In the genomic region with DNA sequence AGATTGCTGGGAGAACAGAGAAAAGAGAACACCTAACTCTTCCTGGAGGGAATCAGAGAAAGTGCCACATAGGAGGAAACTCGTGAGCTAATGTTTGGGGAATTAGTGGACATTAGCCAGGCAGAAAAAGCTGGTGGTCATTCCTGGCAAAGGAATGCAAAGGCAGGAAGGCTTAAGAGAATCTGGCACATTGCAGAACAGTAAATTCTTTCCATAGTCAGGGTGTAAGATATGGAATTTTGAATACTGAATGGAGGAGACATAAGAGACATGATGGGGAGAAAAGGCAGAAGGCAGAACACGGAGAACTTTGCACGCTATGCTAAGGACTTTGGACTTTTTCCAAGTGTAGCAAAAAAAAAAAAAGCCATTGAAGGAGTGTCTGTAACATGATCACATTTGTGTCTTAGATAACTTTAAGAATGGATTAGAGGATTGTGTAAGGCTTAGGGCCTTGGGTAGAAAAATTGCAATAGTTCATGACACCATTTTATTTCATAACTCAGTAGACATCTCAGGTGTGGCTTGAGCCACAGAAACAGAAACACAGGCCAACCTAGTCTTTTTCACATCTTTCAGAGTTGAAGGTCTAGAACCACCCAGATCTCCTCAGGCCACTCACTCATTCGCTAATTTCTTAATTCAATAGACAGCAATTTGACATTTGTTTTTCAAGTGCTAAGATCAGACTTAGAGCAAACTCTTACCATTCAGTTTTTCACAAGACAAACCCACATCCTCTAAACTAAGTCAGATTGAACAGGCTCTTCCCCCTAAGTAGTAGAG, we compare ENCODE assay signal across 11 cellular contexts. TPM values are rescaled to one million over a fixed set of nuclear protein-coding genes. Genes with fewer than 3 reads are reported as not detected.
DNase-seq lines count a peak whose midpoint lies in the region; ATAC-seq and TF ChIP-seq lines count a peak whose summit lies in the region.
"Had no signal": no experiment of that assay in that cellular context is flagged by ENCODE, and none has a peak within 500 bp of the region (broad histone marks: within the 10 kb centered on the region; RNA-seq: fewer than 3 reads in every experiment).

No MANE protein-coding gene starts in this region.

- WGBS in mesodermal cell (ENCODE audit: insufficient coverage in 2 of 2), 2 experiments, result 90 to 96% methylated on average over 3 to 4 of the region's 4 CpGs

- H3K9ac ChIP-seq in adipocyte (ENCODE audit: low read length), result peak overlapping the region; percentile 69

- H3K4me3 ChIP-seq in adipocyte (ENCODE audit: low read length) (peak overlapping the region; percentile 22), mesodermal cell (ENCODE audit: extremely low read depth, insufficient read depth, low read length, poor library complexity, severe bottlenecking) (no peak overlapping the region)
- H3K4me3 ChIP-seq: Peyer's patch, suprapubic skin had no signal

- ATAC-seq in HG02642 (IDR thresholded peaks at IDR 0.05; ENCODE audit: poor library complexity, unreplicated experiment), result no peak

- H3K9me3 ChIP-seq in adipocyte (ENCODE audit: control insufficient read depth, low read length), result no peaks in the 10 kb centered on the region
- no peaks in the 10 kb centered on the region for H3K9me3 ChIP-seq in mesodermal cell (ENCODE audit: control insufficient read depth, low read length)
- H3K9me3 ChIP-seq: Peyer's patch, suprapubic skin had no signal

- H3K36me3 ChIP-seq in adipocyte (ENCODE audit: control insufficient read depth, insufficient read depth, low read length, severe bottlenecking) (no peaks in the 10 kb centered on the region), mesodermal cell (ENCODE audit: control insufficient read depth, insufficient read depth, low read length) (no peaks in the 10 kb centered on the region)
- H3K36me3 ChIP-seq: Peyer's patch, suprapubic skin had no signal

- H3K27ac ChIP-seq in mesodermal cell (ENCODE audit: low read depth, low read length, severe bottlenecking), result peak overlapping the region; percentile 83

- CTCF ChIA-PET in HEK293T (lab: Yijun Ruan, JAX), result no interaction called here

- POLR2A ChIA-PET in HEK293T (lab: Yijun Ruan, JAX), result no interaction called here

- no peaks in the 10 kb centered on the region for H3K27me3 ChIP-seq in adipocyte (replicated peaks; ENCODE audit: control insufficient read depth, insufficient read depth, low read length)
- H3K27me3 ChIP-seq: Peyer's patch, suprapubic skin had no signal

- DNase-seq in AG08395 (ENCODE audit: low spot score) (peak; percentile 82), HEK293T (ENCODE audit: extremely low spot score) (no peak), adipocyte (ENCODE audit: low read depth) (peak; percentile 91), globus pallidus (ENCODE audit: low spot score) (no peak), DMS 273 (lab: John Stamatoyannopoulos, UW; ENCODE audit: unreplicated experiment) (no peak), NCI-H1092 treated with DMSO at 0.1 percent for 48 hours (lab: John Stamatoyannopoulos, UW) (no peak)
- DNase-seq: aorta, Peyer's patch had no signal

- H3K4me1 ChIP-seq in adipocyte (ENCODE audit: control insufficient read depth, insufficient read depth, low read length) (peaks cover 37% of the 10 kb centered on the region), mesodermal cell (ENCODE audit: control insufficient read depth, insufficient read depth, low read length, poor library complexity, severe bottlenecking) (peaks cover 56% of the 10 kb centered on the region)
- H3K4me1 ChIP-seq: Peyer's patch had no signal

TF ChIP-seq in HEK293T, 16 proteins besides CTCF, POLR2A, EP300 and RAD21:
- no peak for TF ChIP-seq BHLHE40 (IDR thresholded peaks at IDR 0.05; ENCODE audit: borderline replicate concordance)
- TF ChIP-seq ZNF384 (IDR thresholded peaks at IDR 0.05), result peak; percentile 85

RNA-seq across cellular contexts. Expression of a gene that starts 31.2 kb away (rescaled TPM):
- 240 TPM for polyA plus RNA-seq in mesodermal cell (2013, experiment 1 of 2)
- 244 TPM for polyA plus RNA-seq in mesodermal cell (2013, experiment 2 of 2)

Comparison
In these comparisons a context has a peak if more than half of its experiments do, and no peak if none do; other contexts are left out.
1. DNase-seq: peak in AG08395 (single experiment) and adipocyte (single experiment); none in HEK293T (single experiment), globus pallidus (single experiment), DMS 273 (single experiment) and NCI-H1092 treated with DMSO at 0.1 percent for 48 hours (single experiment).